In the genomic region with DNA sequence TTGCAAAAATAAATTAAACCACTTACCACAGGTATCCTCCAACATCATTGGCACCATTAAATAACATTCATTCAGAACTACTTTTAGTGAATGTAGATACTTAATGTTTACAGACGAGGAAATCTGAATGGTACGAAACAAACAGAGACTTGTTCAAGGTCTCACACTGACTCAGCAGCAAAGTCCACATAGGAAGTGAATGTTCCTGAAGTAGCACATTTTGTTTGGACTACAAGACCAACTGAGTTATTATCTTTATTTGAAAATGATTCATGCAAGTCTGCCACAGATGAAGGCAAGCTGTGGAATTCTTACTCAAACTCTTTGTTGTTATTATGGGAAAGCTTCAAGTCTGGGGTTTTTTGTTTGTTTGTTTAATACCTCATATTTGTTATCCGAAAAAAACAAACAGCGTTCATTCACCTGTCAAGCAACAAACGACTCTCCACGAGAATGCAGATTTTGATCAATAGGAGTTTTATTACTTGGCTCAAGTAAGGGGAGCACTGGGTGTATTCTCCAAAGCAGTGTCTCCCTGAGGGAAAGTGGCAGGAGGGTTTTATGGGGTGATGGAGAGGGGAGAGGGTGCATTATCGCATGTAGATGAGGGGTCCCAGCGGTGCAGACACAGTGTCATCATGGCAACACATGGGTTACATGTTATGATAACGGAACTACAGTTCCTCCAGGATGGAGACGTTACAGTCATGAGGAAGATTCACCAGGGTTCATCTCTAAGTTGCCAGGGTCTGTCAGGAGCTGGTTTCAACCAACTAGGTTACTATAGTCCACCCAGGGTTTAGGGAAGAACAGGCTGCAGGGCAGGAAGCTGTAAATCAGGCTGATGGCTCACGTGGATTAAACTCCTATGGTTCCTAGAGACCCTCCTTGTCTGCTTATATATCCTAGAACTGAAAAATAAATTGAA, we compare ENCODE assay signal across 11 cellular contexts.
DNase-seq lines count a peak whose midpoint lies in the region; ATAC-seq, FAIRE-seq and TF ChIP-seq lines count a peak whose summit lies in the region.
"Had no signal": no experiment of that assay in that cellular context is flagged by ENCODE, and none has a peak within 500 bp of the region (broad histone marks: within the 10 kb centered on the region; RNA-seq: fewer than 3 reads in every experiment).

No MANE protein-coding gene starts in this region.

- CTCF ChIA-PET in PC-3 (lab: Charles Lee) (interaction anchor here (0.6 kb wide), 1 partner anchor 14 kb away, joined by 6 read pairs; no protein-coding TSS in a partner anchor), Caco-2 (lab: Charles Lee) (no interaction called here)

- no peaks in the 10 kb centered on the region for H3K27me3 Mint-ChIP-seq in Caco-2 (ENCODE audit: insufficient read depth, unreplicated experiment)

- POLR2A ChIA-PET in PC-3 (lab: Charles Lee; ENCODE audit: unreplicated experiment), result interaction anchor here (0.6 to 0.9 kb wide), 5 partner anchors 85 to 736 kb away, joined by 3 to 6 read pairs (median 3); no protein-coding TSS in a partner anchor
- POLR2A ChIA-PET in Caco-2 (lab: Charles Lee), result no interaction called here

- peak overlapping the region; percentile 82 for H3K4me2 ChIP-seq in PC-3 (ENCODE audit: low read length)

- H3K79me2 ChIP-seq in PC-3 (ENCODE audit: low read length), result peaks cover 39% of the 10 kb centered on the region

- H3K9me3 ChIP-seq in PC-3 (ENCODE audit: low read length) (no peaks in the 10 kb centered on the region), esophagus squamous epithelium (no peaks in the 10 kb centered on the region), Caco-2 (no peaks in the 10 kb centered on the region)
- H3K9me3 ChIP-seq: SJCRH30, tibial nerve had no signal

- 50 to 58% methylated on average over 11 of the region's 11 CpGs for WGBS in esophagus squamous epithelium, 2 donors
- WGBS in lower leg skin, 2 donors, result 53 to 65% methylated on average over 11 of the region's 11 CpGs

- intact Hi-C loops in PC-3 (cut with micrococcal nuclease) (loop anchor here (1.0 to 10.0 kb wide), 4 partner anchors 8 to 893 kb away; a partner anchor contains a TSS), esophagus squamous epithelium (cut with DNase I) (no loop called here), lower leg skin (cut with DNase I; ENCODE audit: low total_unique reads) (no loop called here), Caco-2 (cut with micrococcal nuclease; ENCODE audit: unreplicated experiment) (loop anchor here (5.0 kb wide), 1 partner anchor 89 kb away; no protein-coding TSS in a partner anchor)

- no peaks in the 10 kb centered on the region for H3K9me2 ChIP-seq in PC-3 (replicated peaks; ENCODE audit: low read length)

- H3K27ac Mint-ChIP-seq in Caco-2 (ENCODE audit: unreplicated experiment), result no peak overlapping the region

- no peaks in the 10 kb centered on the region for H3K27me3 ChIP-seq in PC-3 (ENCODE audit: low read length)
- no peaks in the 10 kb centered on the region for H3K27me3 ChIP-seq in esophagus squamous epithelium
- H3K27me3 ChIP-seq in Caco-2 (replicated peaks; ENCODE audit: control insufficient read depth, insufficient read depth, low read length), result no peaks in the 10 kb centered on the region
- H3K27me3 ChIP-seq: SJCRH30, tibial nerve had no signal

- H3K4me3 ChIP-seq in PC-3 (ENCODE audit: low read length) (peak overlapping the region; percentile 74), esophagus squamous epithelium (peak overlapping the region in 1 of 4 donors; percentile 2), lower leg skin (ENCODE audit: low read depth, poor library complexity, severe bottlenecking) (no peak overlapping the region), Caco-2 (ENCODE audit: low read depth, low read length) (no peak overlapping the region)
- H3K4me3 ChIP-seq: SJCRH30, tibial nerve had no signal

- no peaks in the 10 kb centered on the region for H4K20me1 ChIP-seq in PC-3 (ENCODE audit: low read length)

- DNase-seq in PC-3, result peak; percentile 80
- DNase-seq in esophagus squamous epithelium (lab: John Stamatoyannopoulos, UW), result no peak
- peak; percentile 25 for DNase-seq in mucosa of gallbladder (ENCODE audit: low spot score)
- no peak for DNase-seq in T1000 (lab: John Stamatoyannopoulos, UW)
- no peak for DNase-seq in lower leg skin (ENCODE audit: low spot score in 2 of 2)
- no peak for DNase-seq in Caco-2
- no peak for DNase-seq in hypothalamus (lab: John Stamatoyannopoulos, UW)
- DNase-seq: NCI-H1694 treated with DMSO at 0.1 percent for 48 hours, SJCRH30 had no signal

- no peak overlapping the region for H3K4me3 Mint-ChIP-seq in Caco-2 (ENCODE audit: unreplicated experiment)

- peak overlapping the region; percentile 93 for H3K9ac ChIP-seq in PC-3 (ENCODE audit: low read length)

- BruUV-seq in PC-3 (replicated peaks; lab: Mats Ljungman, UMichigan), result TSS peak; percentile 46
- no TSS peak for BruUV-seq in Caco-2 (replicated peaks; lab: Mats Ljungman, UMichigan)

- peaks cover 46% of the 10 kb centered on the region for H3K4me1 ChIP-seq in PC-3 (ENCODE audit: insufficient read depth, low read length)
- H3K4me1 ChIP-seq in esophagus squamous epithelium, result peaks cover 0 to 47% (median 9%) of the 10 kb centered on the region in 3 donors
- H3K4me1 ChIP-seq in Caco-2, result no peaks in the 10 kb centered on the region
- H3K4me1 ChIP-seq: SJCRH30, tibial nerve had no signal

- H3K9me3 Mint-ChIP-seq in Caco-2 (ENCODE audit: unreplicated experiment), result no peaks in the 10 kb centered on the region

- TF ChIP-seq CTCF in PC-3 (conservative IDR thresholded peaks at IDR 0.05; ENCODE audit: low read depth, low read length) (no peak), esophagus squamous epithelium (IDR thresholded peaks at IDR 0.05) (no peak), lower leg skin (IDR thresholded peaks at IDR 0.05) (no peak), Caco-2 (IDR thresholded peaks at IDR 0.05; ENCODE audit: insufficient read depth in 1 of 2, low read depth in 1 of 2, low read length in 1 of 2, severe bottlenecking in 1 of 2, unreplicated experiment in 1 of 2) (no peak)

- H3K36me3 ChIP-seq in PC-3 (ENCODE audit: low read depth, low read length) (no peaks in the 10 kb centered on the region), esophagus squamous epithelium (no peaks in the 10 kb centered on the region), Caco-2 (ENCODE audit: control insufficient read depth, insufficient read depth, low read length) (no peaks in the 10 kb centered on the region)
- H3K36me3 ChIP-seq: SJCRH30, tibial nerve had no signal

- no peaks in the 10 kb centered on the region for H3K36me3 Mint-ChIP-seq in Caco-2 (ENCODE audit: insufficient read depth, unreplicated experiment)

- H2AFZ ChIP-seq in PC-3 (ENCODE audit: low read length), result no peak overlapping the region

- no peak for TF ChIP-seq POLR2A in esophagus squamous epithelium (IDR thresholded peaks at IDR 0.05)
- TF ChIP-seq POLR2A in lower leg skin (IDR thresholded peaks at IDR 0.05), result no peak

- H3K27ac ChIP-seq in PC-3 (ENCODE audit: low read length) (peak overlapping the region; percentile 99), esophagus squamous epithelium (peak overlapping the region; percentile 73 to 85 (median 80))
- H3K27ac ChIP-seq: SJCRH30, tibial nerve had no signal

- H3F3A ChIP-seq in PC-3 (ENCODE audit: low read length, unreplicated experiment), result no peaks in the 10 kb centered on the region

- FAIRE-seq in A204.1 (lab: Jason Lieb, UNC), result peak; percentile 60

- peak; percentile 87 for ATAC-seq in PC-3

- H3K4me1 Mint-ChIP-seq in Caco-2 (ENCODE audit: low read depth, unreplicated experiment), result no peaks in the 10 kb centered on the region

Comparison
In these comparisons a context has a peak if more than half of its experiments do, and no peak if none do; other contexts are left out.
1. DNase-seq: peak in PC-3 (single experiment) and mucosa of gallbladder (single experiment); none in esophagus squamous epithelium (single experiment), T1000 (single experiment), lower leg skin (0 of 2), Caco-2 (0 of 2) and hypothalamus (0 of 51).
2. intact Hi-C loops: an anchor here in PC-3 (1.0 to 10.0 kb wide) and Caco-2 (5.0 kb wide); none called in esophagus squamous epithelium and lower leg skin.